1 cellular context compared by ENCODE assay signal in genomic region chr14:36683083-36683724, GRCh38.
TF ChIP-seq lines count a peak whose summit lies in the region.

No MANE protein-coding gene starts in this region.

TF ChIP-seq in WTC11, 78 proteins besides CTCF, POLR2A, EP300 and RAD21 (continued from another document):
- TF ChIP-seq ZBTB43 (CRISPR knock-in tag; IDR thresholded peaks at IDR 0.05): no peak
TF ChIP-seq in WTC11: peak in this region for 0.
